8 cellular contexts compared by ENCODE assay signal in the genomic region with DNA sequence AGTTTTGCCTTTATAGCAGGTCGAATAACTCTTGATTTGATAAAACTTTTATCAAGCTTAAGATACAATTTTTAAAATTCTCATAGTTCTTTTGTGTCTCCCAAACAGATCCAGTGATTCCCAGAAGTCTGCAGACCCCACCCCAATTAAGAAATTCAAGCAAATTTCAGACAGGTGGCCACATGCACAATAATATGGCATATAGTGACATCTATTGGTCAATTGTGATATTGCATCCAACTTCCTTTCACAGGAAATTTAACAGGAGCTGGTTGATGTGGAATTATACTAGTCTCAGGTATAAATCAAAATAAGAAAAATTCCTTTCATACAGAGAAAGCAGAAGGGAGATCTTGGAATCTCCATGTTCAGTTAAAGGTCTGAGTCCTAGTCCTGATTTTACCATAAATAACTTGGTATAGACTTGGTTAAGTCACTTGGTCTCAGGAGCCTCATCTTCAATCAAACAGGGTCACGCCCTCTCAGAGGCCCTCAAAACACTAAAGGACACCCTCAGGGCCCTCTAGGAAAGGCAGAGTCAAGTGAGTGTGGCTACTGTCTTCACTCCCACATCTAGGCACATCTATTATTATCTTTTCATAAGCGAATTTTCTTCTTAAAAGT. TPM values are rescaled to one million over a fixed set of nuclear protein-coding genes. Genes with fewer than 3 reads are reported as not detected.
DNase-seq lines count a peak whose midpoint lies in the region; ATAC-seq, FAIRE-seq and TF ChIP-seq lines count a peak whose summit lies in the region.

No MANE protein-coding gene starts in this region.

- peaks cover 27% of the 10 kb centered on the region for H3K27me3 Mint-ChIP-seq in CD4-positive, CD25-positive, alpha-beta regulatory T cell
- H3K27me3 Mint-ChIP-seq in stimulated activated naive CD8-positive, alpha-beta T cell treated with anti-CD3 and anti-CD28 coated beads, Interleukin-15, amount 100 ng/mL, for 72 hours = no peaks in the 10 kb centered on the region

- H3K4me3 ChIP-seq in CD4-positive, CD25-positive, alpha-beta regulatory T cell (ENCODE audit: low read depth, low read length) = no peak overlapping the region
- H3K4me3 ChIP-seq in RWPE2 (ENCODE audit: severe bottlenecking) (no peak overlapping the region), foreskin fibroblast (ENCODE audit: low read depth in 1 of 2, low read length in 2 of 2) (no peak overlapping the region), small intestine (ENCODE audit: low read depth in 1 of 2, low read length in 2 of 2) (no peak overlapping the region)

- POLR2A ChIA-PET in HEK293T (lab: Yijun Ruan, JAX) = interaction anchor here (1.0 to 1.4 kb wide), 2 partner anchors 74 to 83 kb away, joined by 3 to 6 read pairs; partner anchors contain the start of gene TAGLN2

- no peaks in the 10 kb centered on the region for H3K9me3 Mint-ChIP-seq in CD4-positive, CD25-positive, alpha-beta regulatory T cell
- H3K9me3 Mint-ChIP-seq in stimulated activated naive CD8-positive, alpha-beta T cell treated with anti-CD3 and anti-CD28 coated beads, Interleukin-15, amount 100 ng/mL, for 72 hours = no peaks in the 10 kb centered on the region

- H3K27me3 ChIP-seq in CD4-positive, CD25-positive, alpha-beta regulatory T cell (ENCODE audit: control insufficient read depth, insufficient read depth, low read length) = peaks cover 16% of the 10 kb centered on the region
- H3K27me3 ChIP-seq in RWPE2 (ENCODE audit: insufficient read depth, poor library complexity, severe bottlenecking) (no peaks in the 10 kb centered on the region), small intestine (ENCODE audit: control insufficient read depth in 2 of 2, insufficient read depth in 2 of 2, low read length in 2 of 2) (peaks cover 0 to 4% of the 10 kb centered on the region in 2 donors)

- no peak overlapping the region for H3K27ac ChIP-seq in CD4-positive, CD25-positive, alpha-beta regulatory T cell (ENCODE audit: insufficient read depth, low read length, poor library complexity, severe bottlenecking)
- H3K27ac ChIP-seq in RWPE2 (ENCODE audit: poor library complexity, severe bottlenecking) (no peak overlapping the region), small intestine (ENCODE audit: low read depth in 1 of 2, low read length in 1 of 2) (no peak overlapping the region)

- peak in 2 of 3 donors; percentile 38 to 43 for DNase-seq in CD4-positive, CD25-positive, alpha-beta regulatory T cell
- DNase-seq in HEK293T (ENCODE audit: extremely low spot score) = peak; percentile 43
- DNase-seq in RWPE2 (ENCODE audit: low spot score) = no peak
- peak in 1 of 2 donors; percentile 61 for DNase-seq in foreskin fibroblast
- peak; percentile 53 for DNase-seq in small intestine
- no peak for DNase-seq in stimulated activated naive CD8-positive, alpha-beta T cell treated with anti-CD3 and anti-CD28 coated beads, Interleukin-15, amount 100 ng/mL, for 72 hours

- H3K4me3 Mint-ChIP-seq in CD4-positive, CD25-positive, alpha-beta regulatory T cell = no peak overlapping the region
- no peak overlapping the region for H3K4me3 Mint-ChIP-seq in stimulated activated naive CD8-positive, alpha-beta T cell treated with anti-CD3 and anti-CD28 coated beads, Interleukin-15, amount 100 ng/mL, for 72 hours

- no peak overlapping the region for H3K27ac Mint-ChIP-seq in CD4-positive, CD25-positive, alpha-beta regulatory T cell
- H3K27ac Mint-ChIP-seq in stimulated activated naive CD8-positive, alpha-beta T cell treated with anti-CD3 and anti-CD28 coated beads, Interleukin-15, amount 100 ng/mL, for 72 hours = no peak overlapping the region

- H3K36me3 Mint-ChIP-seq in CD4-positive, CD25-positive, alpha-beta regulatory T cell = no peaks in the 10 kb centered on the region

- peak; percentile 87 for FAIRE-seq in small intestine (lab: Jason Lieb, UNC)

- H3K4me1 ChIP-seq in CD4-positive, CD25-positive, alpha-beta regulatory T cell (ENCODE audit: control insufficient read depth, insufficient read depth, low read length, poor library complexity, severe bottlenecking) = no peaks in the 10 kb centered on the region
- H3K4me1 ChIP-seq in RWPE2 (ENCODE audit: insufficient read depth, poor library complexity, severe bottlenecking) (peaks cover 4% of the 10 kb centered on the region), small intestine (ENCODE audit: control insufficient read depth in 2 of 2, insufficient read depth in 1 of 2, low read depth in 1 of 2, low read length in 1 of 2) (peaks cover 0 to 10% of the 10 kb centered on the region in 2 donors)

- no peaks in the 10 kb centered on the region for H3K9me3 ChIP-seq in CD4-positive, CD25-positive, alpha-beta regulatory T cell (ENCODE audit: control insufficient read depth in 2 of 2, low read length in 2 of 2)
- no peaks in the 10 kb centered on the region for H3K9me3 ChIP-seq in RWPE2 (ENCODE audit: severe bottlenecking)
- H3K9me3 ChIP-seq in small intestine (ENCODE audit: control insufficient read depth, low read depth) = no peaks in the 10 kb centered on the region

- no peaks in the 10 kb centered on the region for H3K36me3 ChIP-seq in CD4-positive, CD25-positive, alpha-beta regulatory T cell (ENCODE audit: control insufficient read depth, insufficient read depth, low read length)
- H3K36me3 ChIP-seq in RWPE2 (ENCODE audit: low read depth) (no peaks in the 10 kb centered on the region), small intestine (ENCODE audit: control insufficient read depth in 2 of 2, insufficient read depth in 2 of 2, low read length in 2 of 2) (no peaks in the 10 kb centered on the region)

- CTCF ChIA-PET in HEK293T (lab: Yijun Ruan, JAX) = interaction anchor here (0.6 to 3.8 kb wide), 36 partner anchors 9 to 846 kb away, joined by 3 to 60 read pairs (median 4); partner anchors contain the start of genes FCRL6 and IGSF9

- TF ChIP-seq CTCF in RWPE2 (IDR thresholded peaks at IDR 0.05; ENCODE audit: poor library complexity, severe bottlenecking) (peak; percentile 86), foreskin fibroblast (IDR thresholded peaks at IDR 0.05; ENCODE audit: low read depth, low read length) (peak; percentile 57)

- no peaks in the 10 kb centered on the region for H3K4me1 Mint-ChIP-seq in CD4-positive, CD25-positive, alpha-beta regulatory T cell
- no peaks in the 10 kb centered on the region for H3K4me1 Mint-ChIP-seq in stimulated activated naive CD8-positive, alpha-beta T cell treated with anti-CD3 and anti-CD28 coated beads, Interleukin-15, amount 100 ng/mL, for 72 hours

- 68 to 75% (median 73%) methylated on average over 3 of the region's 3 CpGs for WGBS in small intestine, 3 donors

- ATAC-seq in CD4-positive, CD25-positive, alpha-beta regulatory T cell (ENCODE audit: low read depth in 2 of 2) = no peak
- no peak for ATAC-seq in RWPE2 (ENCODE audit: low read depth)
- ATAC-seq in GM19455 (IDR thresholded peaks at IDR 0.05; ENCODE audit: unreplicated experiment) = no peak
- ATAC-seq in stimulated activated naive CD8-positive, alpha-beta T cell treated with anti-CD3 and anti-CD28 coated beads, Interleukin-15, amount 100 ng/mL, for 72 hours = no peak
- no peak for ATAC-seq in HG03457 (IDR thresholded peaks at IDR 0.05; ENCODE audit: unreplicated experiment)

TF ChIP-seq in HEK293T, 16 proteins besides CTCF, POLR2A, EP300 and RAD21:
- no peak for TF ChIP-seq FOXM1 (IDR thresholded peaks at IDR 0.05; ENCODE audit: borderline replicate concordance)
TF ChIP-seq in HEK293T: peak in this region for 0.

RNA-seq across cellular contexts. Expression of gene PIGM, which starts 24.1 kb away (rescaled TPM):
- 3.6 TPM for total RNA-seq in CD4-positive, CD25-positive, alpha-beta regulatory T cell
- polyA plus RNA-seq in CD4-positive, CD25-positive, alpha-beta regulatory T cell = 1 to 10 TPM; 4.3 to 5.5 (median 4.7) TPM
- 1 to 10 TPM; 1.1 to 4.0 (median 1.4) TPM for polyA plus RNA-seq in small intestine

RNA-seq across cellular contexts. Expression of gene SLAMF9, which starts 53.7 kb away (rescaled TPM):
- not detected for total RNA-seq in CD4-positive, CD25-positive, alpha-beta regulatory T cell
- polyA plus RNA-seq in CD4-positive, CD25-positive, alpha-beta regulatory T cell = not detected
- not detected for polyA plus RNA-seq in small intestine

Comparison
In these comparisons a context has a peak if more than half of its experiments do, and no peak if none do; other contexts are left out.
1. DNase-seq: peak in CD4-positive, CD25-positive, alpha-beta regulatory T cell (2 of 3), HEK293T (single experiment) and small intestine (single experiment); none in RWPE2 (single experiment) and stimulated activated naive CD8-positive, alpha-beta T cell treated with anti-CD3 and anti-CD28 coated beads, Interleukin-15, amount 100 ng/mL, for 72 hours (0 of 2).